9 cellular contexts compared by ENCODE assay signal in the genomic region with DNA sequence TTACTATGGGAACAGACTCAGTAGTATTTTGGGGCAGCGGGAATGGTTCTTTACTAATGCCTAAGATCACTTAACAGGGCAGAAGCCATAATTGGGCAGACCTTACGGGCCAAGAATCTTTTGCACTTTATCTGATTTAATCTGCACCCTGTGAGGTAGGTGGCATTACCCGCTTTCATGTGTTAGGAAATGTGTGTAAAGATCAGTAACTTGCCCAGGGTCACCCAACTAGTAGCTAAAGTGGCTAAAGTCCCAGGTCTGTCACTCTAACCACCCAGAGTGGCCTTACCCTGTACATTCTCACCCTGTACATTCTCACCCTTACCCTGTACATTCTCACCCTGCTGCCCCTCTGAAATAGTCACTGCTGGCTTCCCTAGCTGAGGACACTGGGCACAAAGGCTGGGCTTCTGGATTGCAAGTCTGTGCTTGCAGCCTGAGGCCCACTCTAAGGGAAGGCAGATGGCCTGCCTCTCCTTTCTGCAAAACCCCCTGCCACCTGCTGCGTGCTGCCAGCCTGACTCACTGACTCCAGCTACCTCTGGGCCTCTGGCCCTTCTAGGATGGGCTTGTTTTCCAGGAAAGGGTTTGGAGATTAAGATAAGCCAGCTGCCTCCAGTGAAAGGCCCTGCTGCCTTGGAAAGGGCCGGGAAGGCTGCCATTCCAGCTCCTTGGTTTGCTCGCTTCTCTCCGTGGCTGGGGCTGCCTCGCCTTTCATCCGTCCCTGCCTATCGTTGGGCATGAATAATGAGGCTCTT. TPM values are rescaled to one million over a fixed set of nuclear protein-coding genes. Genes with fewer than 3 reads are reported as not detected.
DNase-seq lines count a peak whose midpoint lies in the region; ATAC-seq, FAIRE-seq and TF ChIP-seq lines count a peak whose summit lies in the region.
"Had no signal": no experiment of that assay in that cellular context is flagged by ENCODE, and none has a peak within 500 bp of the region (broad histone marks: within the 10 kb centered on the region; RNA-seq: fewer than 3 reads in every experiment).

No MANE protein-coding gene starts in this region.

- peaks cover 3% of the 10 kb centered on the region for H3K36me3 Mint-ChIP-seq in mesothelial cell of epicardium

- peaks cover 60% of the 10 kb centered on the region for H3K4me1 Mint-ChIP-seq in mesothelial cell of epicardium

- DNase-seq in COR-L47 (lab: John Stamatoyannopoulos, UW) = peak; percentile 25
- DNase-seq in NCI-H345 (lab: John Stamatoyannopoulos, UW) = peak; percentile 79
- DNase-seq in dermis blood vessel endothelial cell = peak; percentile 86
- DNase-seq in mesothelial cell of epicardium (ENCODE audit: low spot score in 2 of 2, unreplicated experiment in 2 of 2) = no peak
- DNase-seq in SIG-M5 treated with dmso at 0.1 percent for 504 hours (lab: John Stamatoyannopoulos, UW; ENCODE audit: unreplicated experiment) = no peak
- no peak for DNase-seq in GM12891 (ENCODE audit: insufficient read length, low spot score)
- DNase-seq: NCI-H748 treated with DMSO at 0.1 percent for 48 hours had no signal

- peak overlapping the region; percentile 84 for H3K27ac Mint-ChIP-seq in mesothelial cell of epicardium

- FAIRE-seq in GM12891 (lab: Jason Lieb, UNC) = no peak

- no peak overlapping the region for H3K4me3 Mint-ChIP-seq in mesothelial cell of epicardium

- no peak for TF ChIP-seq POLR2A in GM12891 (IDR thresholded peaks at IDR 0.05; ENCODE audit: low read depth, low read length)

- no peak for TF ChIP-seq CTCF in mesothelial cell of epicardium (IDR thresholded peaks at IDR 0.05; ENCODE audit: unreplicated experiment)

- peaks cover 4% of the 10 kb centered on the region for H3K9me3 Mint-ChIP-seq in mesothelial cell of epicardium

- no peak for ATAC-seq in GM21528 (IDR thresholded peaks at IDR 0.05; ENCODE audit: low FRiP score, unreplicated experiment)
- no peak for ATAC-seq in HG02623 (IDR thresholded peaks at IDR 0.05; ENCODE audit: unreplicated experiment)

- no peaks in the 10 kb centered on the region for H3K27me3 Mint-ChIP-seq in mesothelial cell of epicardium (ENCODE audit: low read depth)

TF ChIP-seq in GM12891, 5 proteins besides CTCF, POLR2A, EP300 and RAD21:
- TF ChIP-seq POU2F2 (IDR thresholded peaks at IDR 0.05; ENCODE audit: low read depth, low read length) = no peak
- TF ChIP-seq POLR2AphosphoS5 (IDR thresholded peaks at IDR 0.05; ENCODE audit: low read depth, low read length) = no peak
- TF ChIP-seq PAX5 (IDR thresholded peaks at IDR 0.05; ENCODE audit: insufficient read depth, low read length, severe bottlenecking) = no peak
- TF ChIP-seq TAF1 (IDR thresholded peaks at IDR 0.05; ENCODE audit: low read depth, low read length) = no peak
- TF ChIP-seq SPI1 (IDR thresholded peaks at IDR 0.05; ENCODE audit: low read depth, low read length) = no peak
TF ChIP-seq in GM12891: peak in this region for 0.

RNA-seq across cellular contexts. Expression of a gene that starts 37.5 kb away (rescaled TPM):
- 82.5 and 94.7 TPM in 2 replicates for total RNA-seq in dermis blood vessel endothelial cell
- 3.3 to 3.9 TPM (median 3.8 TPM) in 3 replicates for total RNA-seq in mesothelial cell of epicardium
- not detected for polyA plus RNA-seq in GM12891 (2012; ENCODE audit: low read depth, missing spikeins)

Comparison
In these comparisons a context has a peak if more than half of its experiments do, and no peak if none do; other contexts are left out.
1. DNase-seq: peak in COR-L47 (single experiment), NCI-H345 (single experiment) and dermis blood vessel endothelial cell (single experiment); none in mesothelial cell of epicardium (0 of 2), SIG-M5 treated with dmso at 0.1 percent for 504 hours (single experiment) and GM12891 (single experiment).
2. RNA of a gene that starts 37.5 kb away (total RNA-seq): 82.5 to 94.7 TPM in dermis blood vessel endothelial cell; 3.3 to 3.9 TPM in mesothelial cell of epicardium; every median in the first group is over 10 times any median in the second.